ENCODE assay signal across 15 cellular contexts in the genomic region with DNA sequence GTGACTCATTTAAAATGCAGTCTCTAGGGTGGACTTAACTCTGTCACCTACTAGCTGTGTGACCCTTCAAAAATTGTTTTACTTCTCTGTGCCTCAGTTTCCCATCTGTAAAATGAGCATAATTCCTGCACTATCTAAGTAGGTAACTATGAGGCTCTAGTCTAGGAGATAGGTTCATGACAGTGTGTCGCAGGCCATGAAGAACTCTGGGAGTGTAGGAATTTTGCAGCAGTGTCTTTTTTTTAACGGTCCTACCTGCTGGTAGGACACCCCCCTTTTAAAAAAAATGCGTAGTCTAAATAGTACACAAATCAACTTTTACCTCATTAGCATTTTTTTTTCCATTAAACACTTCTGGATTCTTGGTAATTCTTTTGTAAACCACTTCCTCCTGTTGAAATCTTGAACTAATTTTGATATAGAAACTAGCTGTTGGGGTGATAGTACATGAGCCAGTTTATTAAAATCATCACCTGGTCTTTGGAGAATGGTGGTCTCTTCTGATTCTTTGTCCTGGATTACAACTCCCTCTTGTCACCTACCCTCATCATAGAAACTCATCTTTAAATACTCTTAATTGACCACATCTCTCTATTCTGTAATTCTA.
DNase-seq lines count a peak whose midpoint lies in the region; TF ChIP-seq lines count a peak whose summit lies in the region.
"Had no signal": no experiment of that assay in that cellular context is flagged by ENCODE, and none has a peak within 500 bp of the region (broad histone marks: within the 10 kb centered on the region; RNA-seq: fewer than 3 reads in every experiment).

No MANE protein-coding gene starts in this region.

- intact Hi-C loops in ascending aorta (cut with DNase I) (no loop called here), adrenal gland (cut with DNase I) (no loop called here)

- H3K4me1 ChIP-seq in ascending aorta (peaks cover 0 to 39% of the 10 kb centered on the region in 2 donors), adrenal gland (replicated peaks in 1 of 2) (peaks cover 3 to 33% of the 10 kb centered on the region in 2 donors)

- H3K36me3 Mint-ChIP-seq in activated CD4-positive, alpha-beta T cell treated with anti-CD3 and anti-CD28 coated beads, Interleukin-2, amount 10 ng/mL, durations not matched to agents 7 days and 5 days (ENCODE audit: low read depth) = peaks cover 4% of the 10 kb centered on the region
- H3K36me3 Mint-ChIP-seq in stimulated activated naive CD8-positive, alpha-beta T cell treated with anti-CD3 and anti-CD28 coated beads, Interleukin-15, Interleukin-2, amounts not matched to agents 100 ng/mL and 50 ng/mL, for 24 hours (ENCODE audit: low read depth) = no peaks in the 10 kb centered on the region

- H3K27me3 Mint-ChIP-seq in activated CD4-positive, alpha-beta T cell treated with anti-CD3 and anti-CD28 coated beads, Interleukin-2, amount 10 ng/mL, durations not matched to agents 7 days and 5 days = no peaks in the 10 kb centered on the region
- no peaks in the 10 kb centered on the region for H3K27me3 Mint-ChIP-seq in stimulated activated naive CD8-positive, alpha-beta T cell treated with anti-CD3 and anti-CD28 coated beads, Interleukin-15, Interleukin-2, amounts not matched to agents 100 ng/mL and 50 ng/mL, for 24 hours

- H3K27me3 ChIP-seq in ascending aorta (no peaks in the 10 kb centered on the region), adrenal gland (no peaks in the 10 kb centered on the region)
- H3K27me3 ChIP-seq: transverse colon had no signal

- POLR2A ChIA-PET in activated CD4-positive, alpha-beta T cell treated with anti-CD3 and anti-CD28 coated beads, Interleukin-2, amount 10 ng/mL, durations not matched to agents 7 days and 5 days (lab: Charles Lee) = interaction anchor here (0.6 to 1.0 kb wide), 3 partner anchors 66 to 134 kb away, joined by 3 to 4 read pairs (median 4); no protein-coding TSS in a partner anchor

- peaks cover 68% of the 10 kb centered on the region for H3K4me1 Mint-ChIP-seq in activated CD4-positive, alpha-beta T cell treated with anti-CD3 and anti-CD28 coated beads, Interleukin-2, amount 10 ng/mL, durations not matched to agents 7 days and 5 days
- peaks cover 70% of the 10 kb centered on the region for H3K4me1 Mint-ChIP-seq in stimulated activated naive CD8-positive, alpha-beta T cell treated with anti-CD3 and anti-CD28 coated beads, Interleukin-15, Interleukin-2, amounts not matched to agents 100 ng/mL and 50 ng/mL, for 24 hours (ENCODE audit: low read depth)

- no peak for TF ChIP-seq POLR2A in adrenal gland (IDR thresholded peaks at IDR 0.05)

- TF ChIP-seq CTCF in ascending aorta (IDR thresholded peaks at IDR 0.05) = no peak
- no peak for TF ChIP-seq CTCF in adrenal gland (IDR thresholded peaks at IDR 0.05)

- CTCF ChIA-PET in activated CD4-positive, alpha-beta T cell treated with anti-CD3 and anti-CD28 coated beads, Interleukin-2, amount 10 ng/mL, durations not matched to agents 7 days and 5 days (lab: Charles Lee) = interaction anchor here (1.2 to 1.9 kb wide), 2 partner anchors 11 to 17 kb away, joined by 3 to 9 read pairs; no protein-coding TSS in a partner anchor

- peak overlapping the region; percentile 47 to 81 for H3K27ac ChIP-seq in ascending aorta
- H3K27ac ChIP-seq in adrenal gland = no peak overlapping the region
- H3K27ac ChIP-seq: KMS-11 had no signal

- WGBS in adrenal gland, 4 donors = 81 to 93% (median 85%) methylated on average over 3 of the region's 3 CpGs

- H3K4me3 ChIP-seq in ascending aorta = no peak overlapping the region
- H3K4me3 ChIP-seq in adrenal gland = no peak overlapping the region
- H3K4me3 ChIP-seq: transverse colon had no signal

- no peaks in the 10 kb centered on the region for H3K9me3 Mint-ChIP-seq in activated CD4-positive, alpha-beta T cell treated with anti-CD3 and anti-CD28 coated beads, Interleukin-2, amount 10 ng/mL, durations not matched to agents 7 days and 5 days
- H3K9me3 Mint-ChIP-seq in stimulated activated naive CD8-positive, alpha-beta T cell treated with anti-CD3 and anti-CD28 coated beads, Interleukin-15, Interleukin-2, amounts not matched to agents 100 ng/mL and 50 ng/mL, for 24 hours = no peaks in the 10 kb centered on the region

- DNase-seq in activated CD4-positive, alpha-beta T cell treated with anti-CD3 and anti-CD28 coated beads, Interleukin-2, amount 10 ng/mL, durations not matched to agents 7 days and 5 days = no peak
- no peak for DNase-seq in activated CD4-positive, alpha-beta T cell treated with anti-CD3 and anti-CD28 coated beads for 48 hours
- peak; percentile 63 for DNase-seq in NOMO-1 treated with DMSO at 0.1 percent for 48 hours (lab: John Stamatoyannopoulos, UW; ENCODE audit: unreplicated experiment)
- no peak for DNase-seq in ascending aorta (ENCODE audit: low spot score in 2 of 2)
- no peak for DNase-seq in NCI-H1417 (lab: John Stamatoyannopoulos, UW)
- no peak for DNase-seq in 8988T
- DNase-seq in adrenal gland = no peak
- DNase-seq: ACHN; activated CD8-positive, alpha-beta memory T cell treated with anti-CD3 and anti-CD28 coated beads, Interleukin-2, amount 50 U/mL, for 48 hours; DMS79; left cardiac atrium; NCI-H2107; transverse colon had no signal

- H3K27ac Mint-ChIP-seq in activated CD4-positive, alpha-beta T cell treated with anti-CD3 and anti-CD28 coated beads, Interleukin-2, amount 10 ng/mL, durations not matched to agents 7 days and 5 days = peak overlapping the region; percentile 93
- H3K27ac Mint-ChIP-seq in stimulated activated naive CD8-positive, alpha-beta T cell treated with anti-CD3 and anti-CD28 coated beads, Interleukin-15, Interleukin-2, amounts not matched to agents 100 ng/mL and 50 ng/mL, for 24 hours = peak overlapping the region; percentile 97

- H3K9me3 ChIP-seq in ascending aorta (no peaks in the 10 kb centered on the region), adrenal gland (replicated peaks in 1 of 3) (no peaks in the 10 kb centered on the region)
- H3K9me3 ChIP-seq: transverse colon had no signal

- H3K4me3 Mint-ChIP-seq in activated CD4-positive, alpha-beta T cell treated with anti-CD3 and anti-CD28 coated beads, Interleukin-2, amount 10 ng/mL, durations not matched to agents 7 days and 5 days = peak overlapping the region; percentile 46
- H3K4me3 Mint-ChIP-seq in stimulated activated naive CD8-positive, alpha-beta T cell treated with anti-CD3 and anti-CD28 coated beads, Interleukin-15, Interleukin-2, amounts not matched to agents 100 ng/mL and 50 ng/mL, for 24 hours = peak overlapping the region; percentile 71

- H3K36me3 ChIP-seq in ascending aorta (no peaks in the 10 kb centered on the region), adrenal gland (replicated peaks in 1 of 2) (no peaks in the 10 kb centered on the region)
- H3K36me3 ChIP-seq: transverse colon had no signal

Comparison
In these comparisons a context has a peak if more than half of its experiments do, and no peak if none do; other contexts are left out.
1. H3K27ac ChIP-seq: peak in ascending aorta (2 of 2); none in adrenal gland (0 of 5).